Comparison of ENCODE assay signal across 9 cellular contexts in genomic region chr1:20483098-20483832, GRCh38. TPM values are rescaled to one million over a fixed set of nuclear protein-coding genes. Genes with fewer than 3 reads are reported as not detected.
A peak's percentile ranks its signal among the peaks of the same experiment; 100 is the strongest.
DNase-seq lines count a peak whose midpoint lies in the region; ATAC-seq and TF ChIP-seq lines count a peak whose summit lies in the region.
"Had no signal": no experiment of that assay in that cellular context is flagged by ENCODE, and none has a peak within 500 bp of the region (broad histone marks: within the 10 kb centered on the region; RNA-seq: fewer than 3 reads in every experiment).

No MANE protein-coding gene starts in this region.

- BruUV-seq in Caco-2 (replicated peaks; lab: Mats Ljungman, UMichigan) = no TSS peak

- intact Hi-C loops in Caco-2 (cut with micrococcal nuclease; ENCODE audit: unreplicated experiment) = no loop called here

- peak overlapping the region; percentile 89 for H3K4me3 Mint-ChIP-seq in Caco-2 (ENCODE audit: unreplicated experiment)
- H3K4me3 Mint-ChIP-seq in T-cell = peak overlapping the region; percentile 49 to 84 (median 57)
- H3K4me3 Mint-ChIP-seq in osteocyte (ENCODE audit: unreplicated experiment) = peak overlapping the region; percentile 91

- DNase-seq in Caco-2 (no peak), T-cell (no peak), fibroblast of villous mesenchyme (ENCODE audit: low read depth) (no peak), osteocyte (ENCODE audit: extremely low spot score, unreplicated experiment) (no peak), DMS 273 treated with DMSO at 0.1 percent for 48 hours (lab: John Stamatoyannopoulos, UW) (no peak), GM13976 (ENCODE audit: low spot score) (no peak), cerebellar cortex (ENCODE audit: low spot score) (no peak)
- DNase-seq in stimulated activated CD4-positive, alpha-beta T cell treated with anti-CD3 and anti-CD28 coated beads, Interleukin-12 subunit alpha, Interleukin-12 subunit beta, amount 100 ng/mL, for 4 hours = no peak
- DNase-seq: GDM1 had no signal

- in situ Hi-C loops in GM13976 (cut with MboI; ENCODE audit: low sequenced_read_pairs, unreplicated experiment) = loop anchor here (25.0 kb wide), 1 partner anchor 571 kb away; the partner anchor contains the start of gene PLA2G2E

- H3K9me3 ChIP-seq in Caco-2 = no peaks in the 10 kb centered on the region

- peaks cover 42% of the 10 kb centered on the region for H3K4me1 ChIP-seq in Caco-2

- H3K27me3 Mint-ChIP-seq in Caco-2 (ENCODE audit: insufficient read depth, unreplicated experiment) (no peaks in the 10 kb centered on the region), T-cell (peaks cover 62 to 68% of the 10 kb centered on the region in 2 donors), osteocyte (ENCODE audit: unreplicated experiment) (peaks cover 3% of the 10 kb centered on the region)

- no peak for TF ChIP-seq CTCF in Caco-2 (IDR thresholded peaks at IDR 0.05; ENCODE audit: insufficient read depth in 1 of 2, low read depth in 1 of 2, low read length in 1 of 2, severe bottlenecking in 1 of 2, unreplicated experiment in 1 of 2)
- TF ChIP-seq CTCF in fibroblast of villous mesenchyme (IDR thresholded peaks at IDR 0.05; ENCODE audit: insufficient read depth, low read depth, low read length) = no peak
- TF ChIP-seq CTCF in osteocyte (IDR thresholded peaks at IDR 0.05) = no peak
- TF ChIP-seq CTCF in GM13976 (IDR thresholded peaks at IDR 0.05; ENCODE audit: borderline replicate concordance, control extremely low read depth, extremely low read depth, insufficient read depth, missing control alignments) = no peak

- 0 out of 2 replicates have a peak, but pooled peaks cover 1% of the 10 kb centered on the region for H3K36me3 ChIP-seq in Caco-2 (ENCODE audit: control insufficient read depth, insufficient read depth, low read length)

- H3K27ac Mint-ChIP-seq in Caco-2 (ENCODE audit: unreplicated experiment) (peak overlapping the region; percentile 95), T-cell (peak overlapping the region in 1 of 2 donors; percentile 55), osteocyte (ENCODE audit: unreplicated experiment) (peak overlapping the region; percentile 69)

- H3K27me3 ChIP-seq in Caco-2 (replicated peaks; ENCODE audit: control insufficient read depth, insufficient read depth, low read length) = no peaks in the 10 kb centered on the region

- H3K4me3 ChIP-seq in Caco-2 (ENCODE audit: low read depth, low read length) (peak overlapping the region; percentile 68), fibroblast of villous mesenchyme (ENCODE audit: low read depth, low read length) (peak overlapping the region; percentile 88)

- POLR2A ChIA-PET in Caco-2 (lab: Charles Lee) (interaction anchor here (0.6 kb wide), 1 partner anchor 20 kb away, joined by 4 read pairs; no protein-coding TSS in a partner anchor), T-cell (lab: Charles Lee) (interaction anchor here in 1 of 2 donors (0.6 kb wide), 1 partner anchor 17 kb away, joined by 3 read pairs; no protein-coding TSS in a partner anchor)

- H3K36me3 Mint-ChIP-seq in Caco-2 (ENCODE audit: insufficient read depth, unreplicated experiment) (peaks cover 17% of the 10 kb centered on the region), T-cell (no peaks in the 10 kb centered on the region), osteocyte (ENCODE audit: unreplicated experiment) (no peaks in the 10 kb centered on the region)

- peaks cover 43% of the 10 kb centered on the region for H3K4me1 Mint-ChIP-seq in Caco-2 (ENCODE audit: low read depth, unreplicated experiment)
- H3K4me1 Mint-ChIP-seq in T-cell = peaks cover 15 to 22% (median 19%) of the 10 kb centered on the region in 3 donors
- peaks cover 33% of the 10 kb centered on the region for H3K4me1 Mint-ChIP-seq in osteocyte (ENCODE audit: unreplicated experiment)

- no peaks in the 10 kb centered on the region for H3K9me3 Mint-ChIP-seq in Caco-2 (ENCODE audit: unreplicated experiment)
- no peaks in the 10 kb centered on the region for H3K9me3 Mint-ChIP-seq in T-cell
- H3K9me3 Mint-ChIP-seq in osteocyte (ENCODE audit: unreplicated experiment) = no peaks in the 10 kb centered on the region

- ATAC-seq in T-cell (replicated peaks in 1 of 4) = no peak

- CTCF ChIA-PET in Caco-2 (lab: Charles Lee) = interaction anchor here (1.1 to 1.2 kb wide), 2 partner anchors 42 to 121 kb away, joined by 3 to 4 read pairs; no protein-coding TSS in a partner anchor
- CTCF ChIA-PET in T-cell (lab: Charles Lee) = interaction anchor here in 1 of 2 donors (0.5 to 0.9 kb wide), 3 partner anchors 30 to 563 kb away, joined by 3 to 5 read pairs (median 3); no protein-coding TSS in a partner anchor

RNA-seq across cellular contexts. Expression of gene CAMK2N1, which starts 2.7 kb away (rescaled TPM):
- total RNA-seq in Caco-2 (2022) = 47.5 and 55.0 TPM in 2 replicates
- 1 to 10 TPM; 2.5 to 7.9 (median 7.1) TPM for total RNA-seq in T-cell
- 8.4 and 9.5 TPM in 2 replicates for total RNA-seq in fibroblast of villous mesenchyme
- 26.8 and 30.0 TPM in 2 replicates for total RNA-seq in osteocyte

RNA-seq across cellular contexts. Expression of gene MUL1, which starts 24.7 kb away (rescaled TPM):
- total RNA-seq in Caco-2 (2022) = 18.3 and 18.7 TPM in 2 replicates
- total RNA-seq in T-cell = 10 to 100 TPM; 18.0 to 21.4 (median 20.8) TPM
- total RNA-seq in fibroblast of villous mesenchyme = 26.4 and 28.1 TPM in 2 replicates
- total RNA-seq in osteocyte = 42.9 and 45.5 TPM in 2 replicates
